In the genomic region with DNA sequence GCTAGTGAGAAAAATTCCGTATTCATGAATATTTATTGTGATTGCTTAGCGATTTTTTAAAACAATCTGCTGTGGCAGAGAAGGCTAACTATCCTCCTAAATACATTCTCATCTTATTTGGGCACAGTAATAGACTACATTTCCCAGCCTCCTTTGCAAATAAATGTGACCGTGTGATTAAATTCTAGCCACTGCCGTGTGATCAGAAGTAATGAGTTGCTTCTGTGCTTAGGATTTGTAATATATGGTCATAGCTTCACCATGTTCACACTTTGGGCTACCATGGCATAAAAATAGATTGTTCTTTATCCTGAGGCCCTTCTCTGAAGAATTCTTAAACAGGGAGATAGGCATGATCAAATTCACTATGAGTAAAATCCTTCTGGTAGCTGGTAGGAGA, we compare ENCODE assay signal across 1 cellular context.
TF ChIP-seq lines count a peak whose summit lies in the region.

No MANE protein-coding gene starts in this region.

TF ChIP-seq in WTC11, 78 proteins besides CTCF, POLR2A, EP300 and RAD21 (continued from another document):
- TF ChIP-seq, protein P1, sequence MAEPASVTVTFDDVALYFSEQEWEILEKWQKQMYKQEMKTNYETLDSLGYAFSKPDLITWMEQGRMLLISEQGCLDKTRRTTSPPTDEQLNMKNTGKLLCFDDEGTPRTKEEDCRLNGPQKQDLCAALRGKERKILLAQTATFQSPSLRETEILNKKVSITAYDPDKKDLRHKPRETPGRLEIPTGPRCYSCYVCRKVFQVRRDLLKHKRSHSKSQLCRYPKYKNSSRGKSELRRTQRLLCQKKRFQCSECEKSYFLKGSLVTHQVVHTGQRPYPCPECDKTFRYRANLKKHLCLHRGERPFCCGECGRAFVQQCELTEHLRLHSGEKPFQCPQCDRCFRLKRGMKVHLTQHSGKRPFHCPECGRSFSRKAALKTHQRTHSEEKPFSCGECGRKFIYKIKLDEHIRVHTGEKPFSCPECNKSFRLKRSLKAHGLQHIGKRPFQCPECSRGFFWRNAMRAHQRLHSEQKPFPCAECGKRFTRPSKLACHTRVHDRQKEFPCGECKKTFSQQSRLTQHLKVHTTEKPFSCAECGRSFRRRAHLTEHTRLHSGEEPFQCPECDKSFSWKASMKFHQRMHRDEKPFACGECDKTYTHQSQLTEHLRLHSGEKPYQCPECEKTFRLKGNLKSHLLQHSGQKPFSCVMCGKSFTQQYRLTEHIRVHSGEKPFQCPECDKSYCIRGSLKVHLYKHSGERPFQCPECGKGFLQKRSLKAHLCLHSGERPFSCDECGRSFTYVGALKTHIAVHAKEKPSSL (CRISPR knock-in tag; conservative IDR thresholded peaks at IDR 0.05) = no peak
